ENCODE assay signal across 9 cellular contexts in the genomic region with DNA sequence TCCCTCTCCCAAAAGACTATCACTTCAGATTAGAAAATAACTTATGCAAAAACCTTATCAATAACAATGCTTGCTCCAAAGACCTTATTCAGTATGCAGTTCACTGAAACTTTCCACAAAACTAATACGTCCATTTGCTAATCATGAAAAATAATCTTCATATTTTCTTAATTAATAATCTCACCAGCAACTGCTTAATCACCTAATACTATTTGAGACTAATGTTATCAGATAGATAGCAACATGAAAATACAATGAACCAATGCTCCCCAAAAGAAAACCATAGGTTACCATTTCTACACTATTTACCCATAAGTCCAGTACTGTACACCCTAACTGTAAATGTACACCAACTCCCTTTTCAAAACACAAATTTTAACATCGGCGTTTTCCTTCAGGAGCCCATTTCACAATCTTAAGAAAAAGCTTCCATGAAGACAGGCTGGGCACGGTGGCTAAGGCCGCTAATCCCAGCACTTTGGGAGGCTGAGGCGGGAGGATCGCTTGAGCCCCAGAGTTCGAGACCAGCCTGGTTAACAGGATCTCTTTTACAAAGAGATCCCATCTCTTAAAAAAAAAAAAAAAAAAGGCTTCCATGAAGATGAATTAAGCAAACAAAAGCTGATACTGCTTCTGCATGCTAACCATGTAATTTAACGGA. TPM values are rescaled to one million over a fixed set of nuclear protein-coding genes. Genes with fewer than 3 reads are reported as not detected.
DNase-seq lines count a peak whose midpoint lies in the region; ATAC-seq and TF ChIP-seq lines count a peak whose summit lies in the region.
"Had no signal": no experiment of that assay in that cellular context is flagged by ENCODE, and none has a peak within 500 bp of the region (broad histone marks: within the 10 kb centered on the region; RNA-seq: fewer than 3 reads in every experiment).

No MANE protein-coding gene starts in this region.

- H3K36me3 Mint-ChIP-seq in T-helper 1 cell treated with Interleukin-12 subunit alpha and Interleukin-12 subunit beta and Interleukin-4 antibody, amounts not matched to agents 30 μg/mL and 1 μg/mL, for 36 hours (ENCODE audit: low read depth), result peaks cover 6% of the 10 kb centered on the region
- peaks cover 27% of the 10 kb centered on the region for H3K36me3 Mint-ChIP-seq in activated CD8-positive, alpha-beta T cell treated with anti-CD3 and anti-CD28 coated beads for 36 hours (ENCODE audit: low read depth)

- no peaks in the 10 kb centered on the region for H3K27me3 ChIP-seq in iPS-15b (ENCODE audit: control insufficient read depth, insufficient read depth, low read length)
- peaks cover 0 to 5% of the 10 kb centered on the region in 2 donors for H3K27me3 ChIP-seq in stomach smooth muscle (ENCODE audit: control insufficient read depth in 1 of 2, insufficient read depth in 2 of 2, low read length in 2 of 2)

- H3K9me3 Mint-ChIP-seq in T-helper 1 cell treated with Interleukin-12 subunit alpha and Interleukin-12 subunit beta and Interleukin-4 antibody, amounts not matched to agents 30 μg/mL and 1 μg/mL, for 36 hours, result no peaks in the 10 kb centered on the region
- no peaks in the 10 kb centered on the region for H3K9me3 Mint-ChIP-seq in activated CD8-positive, alpha-beta T cell treated with anti-CD3 and anti-CD28 coated beads for 36 hours

- H3K9ac ChIP-seq in iPS-15b (ENCODE audit: low read depth, low read length), result peak overlapping the region; percentile 79
- H3K9ac ChIP-seq in stomach smooth muscle (ENCODE audit: low read length in 2 of 2), result peak overlapping the region in 1 of 2 donors; percentile 80

- no peak for ATAC-seq in activated CD8-positive, alpha-beta T cell treated with anti-CD3 and anti-CD28 coated beads for 36 hours
- ATAC-seq: activated CD4-positive, CD25-positive, alpha-beta regulatory T cell treated with anti-CD3 and anti-CD28 coated beads, Interleukin-2, amount 50 U/mL, for 24 hours had no signal

- CTCF ChIA-PET in activated CD8-positive, alpha-beta T cell treated with anti-CD3 and anti-CD28 coated beads for 36 hours (lab: Charles Lee), result interaction anchor here (1.2 to 2.2 kb wide), 3 partner anchors 11 to 19 kb away, joined by 3 to 10 read pairs (median 3); no protein-coding TSS in a partner anchor

- intact Hi-C loops in activated CD8-positive, alpha-beta T cell treated with anti-CD3 and anti-CD28 coated beads for 36 hours (cut with micrococcal nuclease), result no loop called here

- no peak for TF ChIP-seq CTCF in activated CD8-positive, alpha-beta T cell treated with anti-CD3 and anti-CD28 coated beads for 36 hours (IDR thresholded peaks at IDR 0.05)

- peak overlapping the region; percentile 83 for H3K27ac Mint-ChIP-seq in T-helper 1 cell treated with Interleukin-12 subunit alpha and Interleukin-12 subunit beta and Interleukin-4 antibody, amounts not matched to agents 30 μg/mL and 1 μg/mL, for 36 hours
- H3K27ac Mint-ChIP-seq in activated CD8-positive, alpha-beta T cell treated with anti-CD3 and anti-CD28 coated beads for 36 hours, result peak overlapping the region; percentile 84

- H3K4me1 ChIP-seq in iPS-15b (ENCODE audit: control insufficient read depth, insufficient read depth, low read length) (peaks cover 2% of the 10 kb centered on the region), stomach smooth muscle (ENCODE audit: control insufficient read depth, insufficient read depth, low read length) (peaks cover 33% of the 10 kb centered on the region)

- H3K27me3 Mint-ChIP-seq in T-helper 1 cell treated with Interleukin-12 subunit alpha and Interleukin-12 subunit beta and Interleukin-4 antibody, amounts not matched to agents 30 μg/mL and 1 μg/mL, for 36 hours (ENCODE audit: low read depth), result no peaks in the 10 kb centered on the region
- H3K27me3 Mint-ChIP-seq in activated CD8-positive, alpha-beta T cell treated with anti-CD3 and anti-CD28 coated beads for 36 hours, result no peaks in the 10 kb centered on the region

- H3K4me1 Mint-ChIP-seq in T-helper 1 cell treated with Interleukin-12 subunit alpha and Interleukin-12 subunit beta and Interleukin-4 antibody, amounts not matched to agents 30 μg/mL and 1 μg/mL, for 36 hours (ENCODE audit: low read depth), result peaks cover 27% of the 10 kb centered on the region
- H3K4me1 Mint-ChIP-seq in activated CD8-positive, alpha-beta T cell treated with anti-CD3 and anti-CD28 coated beads for 36 hours (ENCODE audit: low read depth), result peaks cover 41% of the 10 kb centered on the region

- no peak for DNase-seq in T-helper 1 cell
- DNase-seq in activated CD8-positive, alpha-beta T cell treated with anti-CD3 and anti-CD28 coated beads for 36 hours, result no peak
- no peak for DNase-seq in activated gamma-delta T cell (lab: John Stamatoyannopoulos, UW)
- DNase-seq in cortex of kidney (lab: John Stamatoyannopoulos, UW), result no peak
- DNase-seq in NCI-H748 (lab: John Stamatoyannopoulos, UW; ENCODE audit: unreplicated experiment), result no peak

- H3K36me3 ChIP-seq in iPS-15b (ENCODE audit: control insufficient read depth, insufficient read depth, low read length) (peaks cover 5% of the 10 kb centered on the region), stomach smooth muscle (ENCODE audit: control insufficient read depth in 2 of 2, insufficient read depth in 2 of 2, low read length in 2 of 2) (no peaks in the 10 kb centered on the region)

- peak overlapping the region; percentile 60 for H3K27ac ChIP-seq in stomach smooth muscle (ENCODE audit: low read length)

- H3K9me3 ChIP-seq in iPS-15b (ENCODE audit: control insufficient read depth, insufficient read depth, low read length) (no peaks in the 10 kb centered on the region), stomach smooth muscle (ENCODE audit: control insufficient read depth in 2 of 2, low read length in 2 of 2) (no peaks in the 10 kb centered on the region)

- H3K4me3 ChIP-seq in iPS-15b (ENCODE audit: low read depth, low read length), result peak overlapping the region; percentile 68
- peak overlapping the region; percentile 79 to 81 for H3K4me3 ChIP-seq in stomach smooth muscle (ENCODE audit: low read length in 2 of 2)

- peak overlapping the region; percentile 83 for H3K4me3 Mint-ChIP-seq in T-helper 1 cell treated with Interleukin-12 subunit alpha and Interleukin-12 subunit beta and Interleukin-4 antibody, amounts not matched to agents 30 μg/mL and 1 μg/mL, for 36 hours
- H3K4me3 Mint-ChIP-seq in activated CD8-positive, alpha-beta T cell treated with anti-CD3 and anti-CD28 coated beads for 36 hours, result peak overlapping the region; percentile 85

- POLR2A ChIA-PET in activated CD8-positive, alpha-beta T cell treated with anti-CD3 and anti-CD28 coated beads for 36 hours (lab: Charles Lee), result interaction anchor here (0.7 to 1.6 kb wide), 8 partner anchors 10 to 106 kb away, joined by 3 to 6 read pairs (median 3); no protein-coding TSS in a partner anchor

RNA-seq across cellular contexts. Expression of gene GNB1, which starts 1.7 kb away (rescaled TPM):
- 100 to 1,000 TPM; 318 to 330 TPM for total RNA-seq in activated CD8-positive, alpha-beta T cell treated with anti-CD3 and anti-CD28 coated beads for 36 hours

RNA-seq across cellular contexts. Expression of gene CALML6, which starts 25.8 kb away (rescaled TPM):
- under 1 TPM; 0.47 to 0.76 TPM for total RNA-seq in activated CD8-positive, alpha-beta T cell treated with anti-CD3 and anti-CD28 coated beads for 36 hours

RNA-seq across cellular contexts. Expression of gene TMEM52, which starts 29.9 kb away (rescaled TPM):
- 1 to 10 TPM; 2.1 to 2.2 TPM for total RNA-seq in activated CD8-positive, alpha-beta T cell treated with anti-CD3 and anti-CD28 coated beads for 36 hours
